17 cellular contexts compared by ENCODE assay signal in the genomic region with DNA sequence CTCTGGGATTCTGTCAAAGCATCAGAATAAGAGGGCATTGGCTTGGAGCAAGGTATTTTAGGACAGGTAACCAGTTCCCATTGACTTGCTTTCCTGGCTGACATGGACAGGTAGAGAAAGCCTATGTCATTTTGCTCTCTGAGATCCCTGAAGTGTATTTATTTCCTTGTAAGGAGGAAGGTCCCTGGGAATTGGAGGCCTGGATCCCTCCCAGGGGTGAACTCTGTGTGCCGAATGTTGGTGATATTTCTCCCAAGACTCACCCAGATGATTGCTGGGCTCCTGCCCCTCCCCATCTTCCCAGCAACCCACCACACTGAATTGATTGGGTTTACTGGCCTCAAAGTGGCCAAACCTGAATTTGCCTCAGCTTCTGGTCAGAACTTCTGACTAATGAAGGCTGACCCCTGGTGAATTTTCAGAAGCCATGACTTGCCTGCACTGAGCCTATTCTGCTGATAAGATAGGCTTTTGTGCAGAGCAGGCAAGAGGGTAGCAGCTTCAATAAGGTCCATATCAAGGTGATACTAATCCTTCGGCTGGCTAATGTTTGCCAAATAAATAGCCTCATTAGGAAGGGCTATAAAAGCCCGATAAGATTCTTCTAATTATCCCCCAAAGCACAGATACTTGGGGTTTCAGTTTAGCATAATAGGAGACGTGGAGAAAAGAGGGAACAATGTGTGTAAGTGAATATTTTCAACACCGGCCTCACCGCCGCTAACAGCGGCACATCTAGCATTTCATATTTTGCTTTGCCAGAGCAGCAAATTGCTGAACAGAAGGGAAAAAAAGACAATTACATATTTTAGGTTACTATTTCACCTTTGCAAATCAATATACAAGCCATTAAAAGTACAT.
DNase-seq lines count a peak whose midpoint lies in the region; ATAC-seq and TF ChIP-seq lines count a peak whose summit lies in the region.
"Had no signal": no experiment of that assay in that cellular context is flagged by ENCODE, and none has a peak within 500 bp of the region (broad histone marks: within the 10 kb centered on the region; RNA-seq: fewer than 3 reads in every experiment).

No MANE protein-coding gene starts in this region.

- no peak for TF ChIP-seq EP300 in esophagus muscularis mucosa (IDR thresholded peaks at IDR 0.05)

- H3K27ac ChIP-seq in esophagus muscularis mucosa (replicated peaks in 1 of 4) (no peak overlapping the region), vagina (no peak overlapping the region)
- H3K27ac ChIP-seq: ovary had no signal

- H3K9me3 Mint-ChIP-seq in activated CD8-positive, alpha-beta memory T cell treated with anti-CD3 and anti-CD28 coated beads, Interleukin-2, amount 10 ng/mL, durations not matched to agents 7 days and 5 days (ENCODE audit: low read depth), result no peaks in the 10 kb centered on the region
- peaks cover 0 to 6% (median 2%) of the 10 kb centered on the region in 7 donors for H3K9me3 Mint-ChIP-seq in CD14-positive monocyte
- H3K9me3 Mint-ChIP-seq: central memory CD8-positive, alpha-beta T cell; memory B cell; T-helper 2 cell treated with Interferon-gamma antibody and Interleukin-4, amounts not matched to agents 5 μg/mL and 100 μg/mL, for 36 hours; type B pancreatic cell had no signal

- H3K27me3 ChIP-seq in esophagus muscularis mucosa (peaks cover 0 to 13% (median 0%) of the 10 kb centered on the region in 4 donors), vagina (no peaks in the 10 kb centered on the region)
- H3K27me3 ChIP-seq: ovary had no signal

- H3K9me3 ChIP-seq in esophagus muscularis mucosa (no peaks in the 10 kb centered on the region), vagina (no peaks in the 10 kb centered on the region)
- H3K9me3 ChIP-seq: ovary had no signal

- TF ChIP-seq CTCF in esophagus muscularis mucosa (IDR thresholded peaks at IDR 0.05), result no peak
- TF ChIP-seq CTCF in vagina (IDR thresholded peaks at IDR 0.05), result no peak
- TF ChIP-seq CTCF in CD14-positive monocyte (IDR thresholded peaks at IDR 0.05), result no peak

- ATAC-seq in activated CD8-positive, alpha-beta memory T cell treated with anti-CD3 and anti-CD28 coated beads, Interleukin-2, amount 10 ng/mL, durations not matched to agents 7 days and 5 days, result no peak
- ATAC-seq in GM21526 (IDR thresholded peaks at IDR 0.05; ENCODE audit: low FRiP score, unreplicated experiment), result no peak
- ATAC-seq: activated CD8-positive, alpha-beta T cell treated with anti-CD3 and anti-CD28 coated beads, Interleukin-2, amount 10 ng/mL, durations not matched to agents 7 days and 5 days; Panc1 had no signal

- DNase-seq in activated CD8-positive, alpha-beta memory T cell treated with anti-CD3 and anti-CD28 coated beads, Interleukin-2, amount 10 ng/mL, durations not matched to agents 7 days and 5 days, result peak; percentile 11
- no peak for DNase-seq in activated CD8-positive, alpha-beta memory T cell treated with anti-CD3 and anti-CD28 coated beads, Interleukin-2, amount 50 U/mL, for 4 hours
- DNase-seq in SHP77 treated with DMSO at 0.1 percent for 48 hours (lab: John Stamatoyannopoulos, UW) (peak; percentile 45), esophagus muscularis mucosa (ENCODE audit: extremely low spot score) (peak; percentile 89), vagina (ENCODE audit: extremely low spot score in 2 of 2) (peak; percentile 56 to 90), CD14-positive monocyte (ENCODE audit: low spot score) (no peak)
- no peak for DNase-seq in activated CD4-positive, alpha-beta T cell treated with anti-CD3 and anti-CD28 coated beads for 1 hour
- DNase-seq: activated CD8-positive, alpha-beta T cell treated with anti-CD3 and anti-CD28 coated beads, Interleukin-2, amount 10 ng/mL, durations not matched to agents 7 days and 5 days; activated naive CD4-positive, alpha-beta T cell treated with Interleukin-2 at 50 U/mL for 16 hours; DMS153; ovary had no signal

- H3K27me3 Mint-ChIP-seq in activated CD8-positive, alpha-beta memory T cell treated with anti-CD3 and anti-CD28 coated beads, Interleukin-2, amount 10 ng/mL, durations not matched to agents 7 days and 5 days, result peaks cover 50% of the 10 kb centered on the region
- peaks cover 31 to 45% (median 32%) of the 10 kb centered on the region in 3 donors for H3K27me3 Mint-ChIP-seq in CD14-positive monocyte (ENCODE audit: low read depth in 3 of 3)

- H3K4me3 ChIP-seq in esophagus muscularis mucosa (no peak overlapping the region), vagina (no peak overlapping the region)
- H3K4me3 ChIP-seq: ovary had no signal

- no peaks in the 10 kb centered on the region for H3K36me3 Mint-ChIP-seq in activated CD8-positive, alpha-beta memory T cell treated with anti-CD3 and anti-CD28 coated beads, Interleukin-2, amount 10 ng/mL, durations not matched to agents 7 days and 5 days
- peaks cover 0 to 3% of the 10 kb centered on the region in 2 donors for H3K36me3 Mint-ChIP-seq in CD14-positive monocyte
- H3K36me3 Mint-ChIP-seq: memory B cell, type B pancreatic cell had no signal

- H3K27ac Mint-ChIP-seq in activated CD8-positive, alpha-beta memory T cell treated with anti-CD3 and anti-CD28 coated beads, Interleukin-2, amount 10 ng/mL, durations not matched to agents 7 days and 5 days, result no peak overlapping the region
- H3K27ac Mint-ChIP-seq in CD14-positive monocyte, result no peak overlapping the region
- H3K27ac Mint-ChIP-seq: activated CD8-positive, alpha-beta T cell treated with anti-CD3 and anti-CD28 coated beads, Interleukin-2, amount 10 ng/mL, durations not matched to agents 7 days and 5 days; memory B cell; T-helper 2 cell treated with Interferon-gamma antibody and Interleukin-4, amounts not matched to agents 5 μg/mL and 100 μg/mL, for 36 hours; type B pancreatic cell had no signal

- peaks cover 3% of the 10 kb centered on the region for H3K4me1 Mint-ChIP-seq in activated CD8-positive, alpha-beta memory T cell treated with anti-CD3 and anti-CD28 coated beads, Interleukin-2, amount 10 ng/mL, durations not matched to agents 7 days and 5 days
- peaks cover 9% of the 10 kb centered on the region for H3K4me1 Mint-ChIP-seq in CD14-positive monocyte

- CTCF ChIA-PET in activated CD8-positive, alpha-beta memory T cell treated with anti-CD3 and anti-CD28 coated beads, Interleukin-2, amount 10 ng/mL, durations not matched to agents 7 days and 5 days (lab: Charles Lee), result no interaction called here

- intact Hi-C loops in esophagus muscularis mucosa (cut with DNase I), result no loop called here
- intact Hi-C loops in vagina (cut with DNase I), result no loop called here
- intact Hi-C loops in CD14-positive monocyte (cut with micrococcal nuclease), result no loop called here

- 93% methylated on average over 8 of the region's 8 CpGs for WGBS in esophagus muscularis mucosa

- TF ChIP-seq POLR2A in esophagus muscularis mucosa (IDR thresholded peaks at IDR 0.05; ENCODE audit: low read depth), result no peak
- no peak for TF ChIP-seq POLR2A in vagina (IDR thresholded peaks at IDR 0.05)

- H3K4me3 Mint-ChIP-seq in activated CD8-positive, alpha-beta memory T cell treated with anti-CD3 and anti-CD28 coated beads, Interleukin-2, amount 10 ng/mL, durations not matched to agents 7 days and 5 days, result no peak overlapping the region
- no peak overlapping the region for H3K4me3 Mint-ChIP-seq in CD14-positive monocyte
- H3K4me3 Mint-ChIP-seq: activated CD8-positive, alpha-beta T cell treated with anti-CD3 and anti-CD28 coated beads, Interleukin-2, amount 10 ng/mL, durations not matched to agents 7 days and 5 days; central memory CD8-positive, alpha-beta T cell; memory B cell; T-helper 2 cell treated with Interferon-gamma antibody and Interleukin-4, amounts not matched to agents 5 μg/mL and 100 μg/mL, for 36 hours; type B pancreatic cell had no signal

- H3K4me1 ChIP-seq in esophagus muscularis mucosa, result peaks cover 4 to 12% (median 10%) of the 10 kb centered on the region in 4 donors
- H3K4me1 ChIP-seq in vagina, result peaks cover 22% of the 10 kb centered on the region

- H3K36me3 ChIP-seq in esophagus muscularis mucosa, result no peaks in the 10 kb centered on the region
- no peaks in the 10 kb centered on the region for H3K36me3 ChIP-seq in vagina
- H3K36me3 ChIP-seq: ovary had no signal

Comparison
In these comparisons a context has a peak if more than half of its experiments do, and no peak if none do; other contexts are left out.
1. DNase-seq: peak in activated CD8-positive, alpha-beta memory T cell treated with anti-CD3 and anti-CD28 coated beads, Interleukin-2, amount 10 ng/mL, durations not matched to agents 7 days and 5 days (single experiment), SHP77 treated with DMSO at 0.1 percent for 48 hours (single experiment), esophagus muscularis mucosa (single experiment) and vagina (2 of 2); none in activated CD8-positive, alpha-beta memory T cell treated with anti-CD3 and anti-CD28 coated beads, Interleukin-2, amount 50 U/mL, for 4 hours (single experiment), activated CD4-positive, alpha-beta T cell treated with anti-CD3 and anti-CD28 coated beads for 1 hour (single experiment) and CD14-positive monocyte (single experiment).